In the genomic region with DNA sequence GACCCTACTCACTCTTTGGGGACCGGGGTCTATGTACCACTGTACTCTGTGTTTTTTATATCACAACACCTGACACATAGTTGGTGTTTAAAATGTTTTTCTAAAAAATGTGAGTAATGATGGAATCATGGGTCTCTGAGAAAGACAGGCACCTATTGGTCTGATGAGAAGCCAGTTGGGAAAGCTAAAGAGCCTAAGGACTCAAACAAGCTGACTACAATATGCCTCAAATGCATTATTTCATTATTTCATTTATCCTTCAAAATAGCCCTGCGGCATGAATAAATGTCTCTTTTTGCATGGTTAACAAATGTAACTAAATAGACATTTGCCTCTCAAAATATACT, we compare ENCODE assay signal across 17 cellular contexts.
DNase-seq lines count a peak whose midpoint lies in the region; ATAC-seq and TF ChIP-seq lines count a peak whose summit lies in the region.
"Had no signal": no experiment of that assay in that cellular context is flagged by ENCODE, and none has a peak within 500 bp of the region (broad histone marks: within the 10 kb centered on the region; RNA-seq: fewer than 3 reads in every experiment).

No MANE protein-coding gene starts in this region.

- no peaks in the 10 kb centered on the region for H3K9me3 Mint-ChIP-seq in HFFc6
- H3K9me3 Mint-ChIP-seq: H9; T-helper 1 cell treated with Interleukin-12 subunit alpha and Interleukin-12 subunit beta and Interleukin-4 antibody, amounts not matched to agents 30 μg/mL and 1 μg/mL, for 36 hours had no signal

- H2AFZ ChIP-seq in PC-3 (ENCODE audit: low read length) = peak overlapping the region; percentile 41
- H2AFZ ChIP-seq in fibroblast of lung (ENCODE audit: low read length) = no peak overlapping the region

- peaks cover 56% of the 10 kb centered on the region for H3K4me1 Mint-ChIP-seq in HFFc6 (ENCODE audit: low read depth)
- H3K4me1 Mint-ChIP-seq: B cell had no signal

- H3K36me3 ChIP-seq in PC-3 (ENCODE audit: low read depth, low read length) (no peaks in the 10 kb centered on the region), fibroblast of lung (ENCODE audit: control insufficient read depth, insufficient read depth, low read length) (peaks cover 1% of the 10 kb centered on the region), skeletal muscle satellite cell (ENCODE audit: insufficient read depth, low read length) (no peaks in the 10 kb centered on the region)
- H3K36me3 ChIP-seq: SJCRH30 had no signal

- peak overlapping the region; percentile 4; the same call in 1 of the 2 replicates for H3K9ac ChIP-seq in PC-3 (ENCODE audit: low read length)
- no peak overlapping the region for H3K9ac ChIP-seq in fibroblast of lung (ENCODE audit: insufficient read depth, low read length)
- no peak overlapping the region for H3K9ac ChIP-seq in skeletal muscle satellite cell (ENCODE audit: low read depth, low read length)

- H3K27ac ChIP-seq in PC-3 (ENCODE audit: low read length) = peak overlapping the region; percentile 79
- peak overlapping the region; percentile 26 for H3K27ac ChIP-seq in fibroblast of lung (ENCODE audit: insufficient read depth, low read length)
- H3K27ac ChIP-seq: SJCRH30 had no signal

- no peak for ATAC-seq in PC-3
- ATAC-seq: GM12878 had no signal

- H3K4me1 ChIP-seq in PC-3 (ENCODE audit: insufficient read depth, low read length) (peaks cover 61% of the 10 kb centered on the region), fibroblast of lung (ENCODE audit: control insufficient read depth, extremely low read depth, insufficient read depth, low read length) (peaks cover 19% of the 10 kb centered on the region), skeletal muscle satellite cell (ENCODE audit: control insufficient read depth, insufficient read depth, low read length) (peaks cover 38% of the 10 kb centered on the region)

- peaks cover 9% of the 10 kb centered on the region for H3F3A ChIP-seq in PC-3 (ENCODE audit: low read length, unreplicated experiment)

- intact Hi-C loops in PC-3 (cut with micrococcal nuclease) = loop anchor here (5.0 kb wide), 2 partner anchors 102 to 278 kb away; partner anchors contain the start of gene TTC21B

- H3K9me2 ChIP-seq in PC-3 (replicated peaks; ENCODE audit: low read length) = no peaks in the 10 kb centered on the region

- peak overlapping the region; percentile 53 for H3K4me2 ChIP-seq in PC-3 (ENCODE audit: low read length)
- no peak overlapping the region for H3K4me2 ChIP-seq in fibroblast of lung (ENCODE audit: extremely low read depth, insufficient read depth, low read length)
- H3K4me2 ChIP-seq in skeletal muscle satellite cell (ENCODE audit: low read length) = peak overlapping the region; percentile 35

- no peaks in the 10 kb centered on the region for H3K9me3 ChIP-seq in PC-3 (ENCODE audit: low read length)
- H3K9me3 ChIP-seq in fibroblast of lung (ENCODE audit: control insufficient read depth, insufficient read depth, low read depth, low read length) = no peaks in the 10 kb centered on the region
- H3K9me3 ChIP-seq in skeletal muscle satellite cell (replicated peaks; ENCODE audit: low read length) = no peaks in the 10 kb centered on the region
- H3K9me3 ChIP-seq: SJCRH30 had no signal

- H3K4me3 Mint-ChIP-seq in HFFc6 = peak overlapping the region; percentile 51; the same call in 1 of the 2 replicates
- H3K4me3 Mint-ChIP-seq: B cell; H9; T-helper 1 cell treated with Interleukin-12 subunit alpha and Interleukin-12 subunit beta and Interleukin-4 antibody, amounts not matched to agents 30 μg/mL and 1 μg/mL, for 36 hours had no signal

- no peaks in the 10 kb centered on the region for H3K27me3 ChIP-seq in PC-3 (ENCODE audit: low read length)
- no peaks in the 10 kb centered on the region for H3K27me3 ChIP-seq in fibroblast of lung (ENCODE audit: control insufficient read depth, insufficient read depth, low read length)
- no peaks in the 10 kb centered on the region for H3K27me3 ChIP-seq in skeletal muscle satellite cell (ENCODE audit: control insufficient read depth, insufficient read depth, low read length)
- H3K27me3 ChIP-seq: SJCRH30 had no signal

- H3K4me3 ChIP-seq in PC-3 (ENCODE audit: low read length) (peak overlapping the region; percentile 2; the same call in 1 of the 2 replicates), fibroblast of lung (replicated peaks in 1 of 4; ENCODE audit: control extremely low read depth in 1 of 4, insufficient read depth in 1 of 4, low read depth in 3 of 4, low read length in 4 of 4) (no peak overlapping the region), skeletal muscle satellite cell (ENCODE audit: low read length) (no peak overlapping the region)
- H3K4me3 ChIP-seq: GM12878, SJCRH30 had no signal

- DNase-seq in HFFc6 (no peak), PC-3 (peak; percentile 65), fibroblast of lung (ENCODE audit: low read depth in 2 of 2) (no peak), DMS153 treated with DMSO at 0.1 percent for 48 hours (lab: John Stamatoyannopoulos, UW; ENCODE audit: unreplicated experiment) (no peak), NCI-H69 (lab: John Stamatoyannopoulos, UW) (no peak)
- no peak for DNase-seq in activated CD8-positive, alpha-beta memory T cell treated with anti-CD3 and anti-CD28 coated beads for 24 hours
- DNase-seq: DMS 273 treated with DMSO at 0.1 percent for 48 hours, H9, Karpas-422, NCI-H1092 treated with DMSO at 0.1 percent for 48 hours, NCI-H146, NCI-H510A had no signal

- peak overlapping the region; percentile 85 for H3K27ac Mint-ChIP-seq in HFFc6
- H3K27ac Mint-ChIP-seq: B cell; H9; T-helper 1 cell treated with Interleukin-12 subunit alpha and Interleukin-12 subunit beta and Interleukin-4 antibody, amounts not matched to agents 30 μg/mL and 1 μg/mL, for 36 hours had no signal

- POLR2A ChIA-PET in PC-3 (lab: Charles Lee; ENCODE audit: unreplicated experiment) = no interaction called here

- H3K27me3 Mint-ChIP-seq in HFFc6 (ENCODE audit: insufficient read depth) = peaks cover 4% of the 10 kb centered on the region; the same call in 1 of the 2 replicates
- H3K27me3 Mint-ChIP-seq: B cell had no signal

- H3K36me3 Mint-ChIP-seq in HFFc6 (ENCODE audit: low read depth) = peaks cover 12% of the 10 kb centered on the region

- CTCF ChIA-PET in PC-3 (lab: Charles Lee) = no interaction called here

- H3K79me2 ChIP-seq in PC-3 (ENCODE audit: low read length) (no peaks in the 10 kb centered on the region), fibroblast of lung (ENCODE audit: control insufficient read depth, insufficient read depth, low read length) (no peaks in the 10 kb centered on the region)

- BruUV-seq in PC-3 (replicated peaks; lab: Mats Ljungman, UMichigan) = no TSS peak

- TF ChIP-seq CTCF in HFFc6 (IDR thresholded peaks at IDR 0.05) = no peak
- no peak for TF ChIP-seq CTCF in PC-3 (conservative IDR thresholded peaks at IDR 0.05; ENCODE audit: low read depth, low read length)
- TF ChIP-seq CTCF in fibroblast of lung (conservative IDR thresholded peaks at IDR 0.05 in 1 of 2, IDR thresholded peaks at IDR 0.05 in 1 of 2; ENCODE audit: low read depth in 1 of 2, low read length in 2 of 2) = no peak

- H4K20me1 ChIP-seq in PC-3 (ENCODE audit: low read length) = no peaks in the 10 kb centered on the region
- H4K20me1 ChIP-seq in fibroblast of lung (ENCODE audit: control insufficient read depth, extremely low read depth, insufficient read depth, low read length) = no peaks in the 10 kb centered on the region
